Comparison of ENCODE assay signal across 9 cellular contexts in the genomic region with DNA sequence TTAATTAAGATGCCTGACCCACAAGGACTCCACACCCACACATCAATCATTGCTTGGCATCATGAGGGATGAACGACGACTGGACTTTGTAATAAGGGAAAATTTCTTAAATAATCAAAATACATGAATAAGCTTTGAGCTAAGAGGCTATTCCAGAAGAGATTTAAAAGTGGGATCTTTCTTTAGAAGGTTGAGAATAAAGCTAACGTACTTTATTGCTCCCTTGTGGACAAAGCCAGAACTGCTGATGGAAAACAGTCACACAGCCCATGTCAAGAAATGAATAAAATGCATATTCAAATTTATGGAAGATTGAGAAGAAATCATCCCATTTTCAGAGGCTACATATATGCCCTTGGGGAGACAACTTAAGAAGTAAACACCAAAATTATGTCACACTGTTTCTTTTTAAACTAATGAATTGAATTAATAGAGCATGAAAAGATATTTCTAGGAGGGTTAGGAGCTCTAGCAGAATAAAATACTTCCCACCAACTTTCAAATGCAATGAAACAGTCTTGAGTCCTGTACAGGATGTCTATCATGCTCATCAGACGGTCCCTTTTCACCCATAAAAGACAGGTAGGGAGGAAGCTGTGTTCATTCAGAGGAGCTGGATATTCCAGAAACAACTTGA.
A peak's percentile ranks its signal among the peaks of the same experiment; 100 is the strongest.
DNase-seq lines count a peak whose midpoint lies in the region; ATAC-seq and TF ChIP-seq lines count a peak whose summit lies in the region.
"Had no signal": no experiment of that assay in that cellular context is flagged by ENCODE, and none has a peak within 500 bp of the region (broad histone marks: within the 10 kb centered on the region; RNA-seq: fewer than 3 reads in every experiment).

No MANE protein-coding gene starts in this region.

- ATAC-seq in activated CD4-positive, alpha-beta T cell treated with anti-CD3 and anti-CD28 coated beads for 36 hours, result no peak
- no peak for ATAC-seq in GM18519 (IDR thresholded peaks at IDR 0.05; ENCODE audit: low FRiP score, unreplicated experiment)

- TF ChIP-seq POLR2A in transverse colon (IDR thresholded peaks at IDR 0.05), result no peak

- no peak overlapping the region for H3K27ac ChIP-seq in transverse colon

- no peaks in the 10 kb centered on the region for H3K27me3 Mint-ChIP-seq in activated CD4-positive, alpha-beta T cell treated with anti-CD3 and anti-CD28 coated beads for 36 hours
- H3K27me3 Mint-ChIP-seq: central memory CD8-positive, alpha-beta T cell had no signal

- no peaks in the 10 kb centered on the region for H3K9me3 ChIP-seq in transverse colon

- no peak overlapping the region for H3K27ac Mint-ChIP-seq in activated CD4-positive, alpha-beta T cell treated with anti-CD3 and anti-CD28 coated beads for 36 hours

- no peak for TF ChIP-seq EP300 in transverse colon (IDR thresholded peaks at IDR 0.05; ENCODE audit: low read depth)

- in situ Hi-C loops in transverse colon (cut with MboI; ENCODE audit: low pct_ligation_motif_present in 1 of 4, low pct_unique_long_range_greater_than_20kb in 1 of 4, low sequenced_read_pairs in 3 of 4), result no loop called here

- H3K4me3 ChIP-seq in transverse colon, result no peak overlapping the region

- no peaks in the 10 kb centered on the region for H3K27me3 ChIP-seq in transverse colon

- H3K36me3 Mint-ChIP-seq in activated CD4-positive, alpha-beta T cell treated with anti-CD3 and anti-CD28 coated beads for 36 hours (ENCODE audit: low read depth), result no peaks in the 10 kb centered on the region

- peaks cover 0 to 6% (median 0%) of the 10 kb centered on the region in 4 donors for H3K4me1 ChIP-seq in transverse colon

- H3K4me3 Mint-ChIP-seq in activated CD4-positive, alpha-beta T cell treated with anti-CD3 and anti-CD28 coated beads for 36 hours, result no peak overlapping the region
- H3K4me3 Mint-ChIP-seq: central memory CD8-positive, alpha-beta T cell had no signal

- 32 to 48% methylated on average over 4 of the region's 4 CpGs for WGBS in transverse colon (ENCODE audit: low coverage in 1 of 2), 2 donors

- POLR2A ChIA-PET in activated CD4-positive, alpha-beta T cell treated with anti-CD3 and anti-CD28 coated beads for 36 hours (lab: Charles Lee), result no interaction called here

- intact Hi-C loops in activated CD4-positive, alpha-beta T cell treated with anti-CD3 and anti-CD28 coated beads for 36 hours (cut with DNase I, micrococcal nuclease), result loop anchor here (1.0 to 5.0 kb wide), 3 partner anchors 64 to 111 kb away; no protein-coding TSS in a partner anchor
- intact Hi-C loops in transverse colon (cut with DNase I; ENCODE audit: low total_unique reads), result no loop called here

- DNase-seq in activated CD4-positive, alpha-beta T cell treated with anti-CD3 and anti-CD28 coated beads for 36 hours, result peak; percentile 20
- DNase-seq in activated CD4-positive, alpha-beta T cell treated with anti-CD3 and anti-CD28 coated beads for 1 hour, result no peak
- DNase-seq in Kasumi-1 (lab: John Stamatoyannopoulos, UW) (peak; percentile 71 to 72), amniotic epithelial cell (ENCODE audit: low read depth) (peak; percentile 32), iPS-NIHi11 (ENCODE audit: low spot score) (peak; percentile 44), transverse colon (no peak), DMS153 treated with DMSO at 0.1 percent for 48 hours (lab: John Stamatoyannopoulos, UW; ENCODE audit: unreplicated experiment) (no peak)

- H3K4me1 Mint-ChIP-seq in activated CD4-positive, alpha-beta T cell treated with anti-CD3 and anti-CD28 coated beads for 36 hours, result peaks cover 6% of the 10 kb centered on the region
- H3K4me1 Mint-ChIP-seq: central memory CD8-positive, alpha-beta T cell had no signal

- peak; percentile 50 to 70 (median 68) for TF ChIP-seq CTCF in transverse colon (IDR thresholded peaks at IDR 0.05)

- no peaks in the 10 kb centered on the region for H3K36me3 ChIP-seq in transverse colon

- no peaks in the 10 kb centered on the region for H3K9me3 Mint-ChIP-seq in activated CD4-positive, alpha-beta T cell treated with anti-CD3 and anti-CD28 coated beads for 36 hours (ENCODE audit: low read depth)
- H3K9me3 Mint-ChIP-seq: central memory CD8-positive, alpha-beta T cell had no signal

- CTCF ChIA-PET in activated CD4-positive, alpha-beta T cell treated with anti-CD3 and anti-CD28 coated beads for 36 hours (lab: Charles Lee), result interaction anchor here (0.5 to 3.1 kb wide), 28 partner anchors 8 to 1166 kb away, joined by 3 to 29 read pairs (median 4); no protein-coding TSS in a partner anchor

Comparison
In these comparisons a context has a peak if more than half of its experiments do, and no peak if none do; other contexts are left out.
1. DNase-seq: peak in activated CD4-positive, alpha-beta T cell treated with anti-CD3 and anti-CD28 coated beads for 36 hours (single experiment), Kasumi-1 (2 of 2), amniotic epithelial cell (single experiment) and iPS-NIHi11 (single experiment); none in activated CD4-positive, alpha-beta T cell treated with anti-CD3 and anti-CD28 coated beads for 1 hour (single experiment), transverse colon (single experiment) and DMS153 treated with DMSO at 0.1 percent for 48 hours (single experiment).